ENCODE assay signal across 1 cellular context in genomic region chr6:150395388-150396009, GRCh38.
TF ChIP-seq lines count a peak whose summit lies in the region.

No MANE protein-coding gene starts in this region.

TF ChIP-seq in HEK293, 187 proteins besides CTCF, POLR2A, EP300 and RAD21 (continued from another document):
- TF ChIP-seq ZNF155 (tag by site-specific recombination; IDR thresholded peaks at IDR 0.05) (no peak), ZBTB48 (tag by site-specific recombination; IDR thresholded peaks at IDR 0.05) (no peak), KLF7 (tag by site-specific recombination; IDR thresholded peaks at IDR 0.05; ENCODE audit: borderline replicate concordance) (no peak), ZNF10 (tag by site-specific recombination; IDR thresholded peaks at IDR 0.05) (0 out of 2 replicates have a peak, but pooled peaks have one; percentile 58), ZNF548 (tag by site-specific recombination; IDR thresholded peaks at IDR 0.05) (no peak), PRDM6 (tag by site-specific recombination; IDR thresholded peaks at IDR 0.05) (no peak), ZNF350 (tag by site-specific recombination; IDR thresholded peaks at IDR 0.05) (no peak), ZNF266 (tag by site-specific recombination; IDR thresholded peaks at IDR 0.05; ENCODE audit: low read depth) (no peak), ZNF555 (tag by site-specific recombination; conservative IDR thresholded peaks at IDR 0.05) (no peak), ZBTB20 (tag by site-specific recombination; IDR thresholded peaks at IDR 0.05) (0 out of 2 replicates have a peak, but pooled peaks have one; percentile 27), ZBTB7A (tag by site-specific recombination; IDR thresholded peaks at IDR 0.05; ENCODE audit: low read depth) (no peak), ZSCAN30 (tag by site-specific recombination; IDR thresholded peaks at IDR 0.05) (peak; percentile 48; the same call in 1 of the 2 replicates), ZNF132 (tag by site-specific recombination; IDR thresholded peaks at IDR 0.05; ENCODE audit: borderline replicate concordance) (no peak), ZNF354C (tag by site-specific recombination; IDR thresholded peaks at IDR 0.05; ENCODE audit: borderline replicate concordance, low read depth) (no peak), ZNF2 (tag by site-specific recombination; IDR thresholded peaks at IDR 0.05) (0 out of 2 replicates have a peak, but pooled peaks have one; percentile 57), SP3 (tag by site-specific recombination; IDR thresholded peaks at IDR 0.05) (no peak), ZFP3 (tag by site-specific recombination; IDR thresholded peaks at IDR 0.05; ENCODE audit: low read depth) (no peak)
- TF ChIP-seq, protein P1, sequence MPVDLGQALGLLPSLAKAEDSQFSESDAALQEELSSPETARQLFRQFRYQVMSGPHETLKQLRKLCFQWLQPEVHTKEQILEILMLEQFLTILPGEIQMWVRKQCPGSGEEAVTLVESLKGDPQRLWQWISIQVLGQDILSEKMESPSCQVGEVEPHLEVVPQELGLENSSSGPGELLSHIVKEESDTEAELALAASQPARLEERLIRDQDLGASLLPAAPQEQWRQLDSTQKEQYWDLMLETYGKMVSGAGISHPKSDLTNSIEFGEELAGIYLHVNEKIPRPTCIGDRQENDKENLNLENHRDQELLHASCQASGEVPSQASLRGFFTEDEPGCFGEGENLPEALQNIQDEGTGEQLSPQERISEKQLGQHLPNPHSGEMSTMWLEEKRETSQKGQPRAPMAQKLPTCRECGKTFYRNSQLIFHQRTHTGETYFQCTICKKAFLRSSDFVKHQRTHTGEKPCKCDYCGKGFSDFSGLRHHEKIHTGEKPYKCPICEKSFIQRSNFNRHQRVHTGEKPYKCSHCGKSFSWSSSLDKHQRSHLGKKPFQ (tag by site-specific recombination; IDR thresholded peaks at IDR 0.05): no peak
